ENCODE assay signal across 8 cellular contexts in the genomic region with DNA sequence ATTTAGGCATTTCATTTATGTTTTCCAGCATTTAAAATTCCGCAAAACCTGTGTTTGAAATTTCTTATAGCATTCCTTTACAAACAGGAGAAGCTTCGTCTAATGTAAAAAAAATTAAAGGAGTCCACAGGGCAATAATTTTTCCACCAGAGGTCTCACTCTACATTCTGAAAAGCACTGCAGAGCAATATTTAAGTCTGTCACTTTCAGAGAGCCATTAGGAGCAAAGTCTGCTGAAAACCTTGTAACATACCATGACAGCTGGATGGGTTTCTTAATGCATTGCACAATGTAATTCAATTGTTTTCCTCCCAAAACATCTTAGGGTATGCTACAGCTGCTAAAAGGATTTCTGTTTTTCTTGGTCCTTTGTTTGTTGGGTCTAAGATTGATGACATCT. TPM values are rescaled to one million over a fixed set of nuclear protein-coding genes. Genes with fewer than 3 reads are reported as not detected.
DNase-seq lines count a peak whose midpoint lies in the region; ATAC-seq, FAIRE-seq and TF ChIP-seq lines count a peak whose summit lies in the region.

No MANE protein-coding gene starts in this region.

- TF ChIP-seq CTCF in HEK293 (tag by site-specific recombination; IDR thresholded peaks at IDR 0.05) (no peak), HepG2 (CRISPR knock-in tag; IDR thresholded peaks at IDR 0.05) (peak; percentile 45)

- H3K36me3 ChIP-seq in HEK293 (ENCODE audit: control insufficient read depth in 2 of 2, insufficient read depth in 1 of 2, low read length in 2 of 2) = peaks cover 30 to 67% of the 10 kb centered on the region in 2 experiments
- H3K36me3 ChIP-seq in adipocyte (ENCODE audit: control insufficient read depth, insufficient read depth, low read length, severe bottlenecking) = peaks cover 29% of the 10 kb centered on the region
- H3K36me3 ChIP-seq in HepG2 (replicated peaks in 1 of 2; ENCODE audit: control insufficient read depth in 1 of 2, insufficient read depth in 2 of 2, low read length in 2 of 2) = peaks cover 4 to 16% of the 10 kb centered on the region in 2 experiments; a peak in 3 of 5 replicates

- H3K27me3 ChIP-seq in adipocyte (replicated peaks; ENCODE audit: control insufficient read depth, insufficient read depth, low read length) (no peaks in the 10 kb centered on the region), HepG2 (ENCODE audit: control insufficient read depth in 1 of 2, insufficient read depth in 2 of 2, low read length in 2 of 2) (no peaks in the 10 kb centered on the region)

- intact Hi-C loops in HepG2 (cut with micrococcal nuclease; ENCODE audit: unreplicated experiment) = loop anchor here (1.0 to 2.0 kb wide), 2 partner anchors 126 to 135 kb away; no protein-coding TSS in a partner anchor

- TF ChIP-seq RAD21 in HepG2 (CRISPR knock-in tag; IDR thresholded peaks at IDR 0.05) = peak; percentile 47; the same call in 1 of the 2 replicates

- peak; percentile 11 for DNase-seq in AG08396 (ENCODE audit: low spot score)
- peak; percentile 86 for DNase-seq in adipocyte (ENCODE audit: low read depth)
- DNase-seq in HepG2 (ENCODE audit: low spot score) = peak; percentile 55
- no peak for DNase-seq in T1000 (lab: John Stamatoyannopoulos, UW)
- no peak for DNase-seq in activated CD4-positive, alpha-beta T cell treated with anti-CD3 and anti-CD28 coated beads, Interleukin-2, amount 50 U/mL, for 1 hour
- DNase-seq in NCI-H1436 (lab: John Stamatoyannopoulos, UW) = no peak
- DNase-seq in effector CD8-positive, alpha-beta T cell (lab: John Stamatoyannopoulos, UW) = no peak

- no peak overlapping the region for H2AFZ ChIP-seq in HepG2 (ENCODE audit: low read length)

- H3K4me1 ChIP-seq in HEK293 (ENCODE audit: control insufficient read depth, insufficient read depth, low read length) (no peaks in the 10 kb centered on the region), adipocyte (ENCODE audit: control insufficient read depth, insufficient read depth, low read length) (peaks cover 14% of the 10 kb centered on the region), HepG2 (ENCODE audit: insufficient read depth, low read length) (no peaks in the 10 kb centered on the region)

- H3K9ac ChIP-seq in adipocyte (ENCODE audit: low read length) (no peak overlapping the region), HepG2 (ENCODE audit: insufficient read depth, low read depth, low read length) (no peak overlapping the region)

- peak; percentile 86 for ATAC-seq in HepG2

- no TSS peak for BruUV-seq in HepG2 (replicated peaks; lab: Mats Ljungman, UMichigan)

- no peaks in the 10 kb centered on the region for H3K79me2 ChIP-seq in HepG2 (ENCODE audit: insufficient read depth, low read length)

- no peak overlapping the region for H3K4me2 ChIP-seq in HepG2 (ENCODE audit: low read depth, low read length)

- TF ChIP-seq EP300 in HepG2 (IDR thresholded peaks at IDR 0.05; ENCODE audit: low read depth in 2 of 2, low read length in 2 of 2) = no peak
- TF ChIP-seq EP300 in HepG2 (CRISPR knock-in tag; IDR thresholded peaks at IDR 0.05; ENCODE audit: borderline replicate concordance) = no peak

- H3K4me3 ChIP-seq in HEK293 (ENCODE audit: low read depth, low read length) = no peak overlapping the region
- no peak overlapping the region for H3K4me3 ChIP-seq in adipocyte (ENCODE audit: low read length)
- no peak overlapping the region for H3K4me3 ChIP-seq in HepG2 (replicated peaks in 1 of 3; ENCODE audit: insufficient read depth in 1 of 3, low read depth in 2 of 3, low read length in 3 of 3)

- TF ChIP-seq POLR2A in HepG2 (IDR thresholded peaks at IDR 0.05; ENCODE audit: insufficient read depth in 1 of 2, low read depth in 2 of 2, low read length in 2 of 2) = no peak

- in situ Hi-C loops in HepG2 (cut with HindIII; ENCODE audit: extremely low pct_ligation_motif_present, low pct_unique_long_range_greater_than_20kb) = no loop called here

- whole genome bisulfite sequencing in HepG2 (ENCODE audit: low lambda C conversion rate) = 84% methylated on average over 2 of the region's 2 CpGs

- CTCF ChIA-PET in HEK293 (lab: Yijun Ruan, JAX) = interaction anchor here (0.6 to 3.8 kb wide), 10 partner anchors 15 to 287 kb away, joined by 3 to 53 read pairs (median 4); a partner anchor contains a TSS
- CTCF ChIA-PET in HepG2 (lab: Yijun Ruan, JAX; ENCODE audit: low intra/inter-chr PET ratio, low total read pairs) = interaction anchor here (0.8 to 1.5 kb wide), 2 partner anchors 126 to 135 kb away, joined by 6 to 7 read pairs; no protein-coding TSS in a partner anchor

- peak; percentile 65 for FAIRE-seq in HepG2 (lab: Jason Lieb, UNC)

- POLR2A ChIA-PET in HEK293 (lab: Yijun Ruan, JAX) (interaction anchor here (0.9 to 1.0 kb wide), 2 partner anchors 8 to 32 kb away, joined by 3 to 4 read pairs; a partner anchor contains a TSS), HepG2 (lab: Yijun Ruan, JAX) (no interaction called here)

- H3K27ac ChIP-seq in HEK293 (ENCODE audit: extremely low read depth, low read depth, low read length) (no peak overlapping the region), HepG2 (ENCODE audit: extremely low read length, insufficient read depth, low read length) (no peak overlapping the region)

- no peaks in the 10 kb centered on the region for H4K20me1 ChIP-seq in HepG2 (ENCODE audit: insufficient read depth, low read length)

- H3K9me3 ChIP-seq in HEK293 (ENCODE audit: control insufficient read depth, insufficient read depth, low read depth, low read length) (no peaks in the 10 kb centered on the region), adipocyte (ENCODE audit: control insufficient read depth, low read length) (no peaks in the 10 kb centered on the region), HepG2 (ENCODE audit: low read length) (no peaks in the 10 kb centered on the region)

TF ChIP-seq in HepG2, 621 proteins besides CTCF, POLR2A, EP300 and RAD21 (continues in another document):
- peak; percentile 40; the same call in 1 of the 2 replicates for TF ChIP-seq ZNF629 (CRISPR knock-in tag; conservative IDR thresholded peaks at IDR 0.05)
- TF ChIP-seq RXRA (CRISPR knock-in tag; IDR thresholded peaks at IDR 0.05) = no peak
- no peak for TF ChIP-seq ZIK1 (CRISPR knock-in tag; IDR thresholded peaks at IDR 0.05; ENCODE audit: borderline replicate concordance, low read depth)
- no peak for TF ChIP-seq ARID2 (CRISPR knock-in tag; IDR thresholded peaks at IDR 0.05; ENCODE audit: borderline replicate concordance)
- TF ChIP-seq ZNF10 (CRISPR knock-in tag; IDR thresholded peaks at IDR 0.05; ENCODE audit: borderline replicate concordance, low read depth) = no peak
- no peak for TF ChIP-seq ZNF260 (CRISPR knock-in tag; IDR thresholded peaks at IDR 0.05; ENCODE audit: borderline replicate concordance, low read depth)

RNA-seq across cellular contexts. Expression of a gene that starts 18.0 kb away (rescaled TPM):
- 15.1 and 23.0 TPM in 2 replicates for total RNA-seq in HepG2 (2016; rRNA removed; fragmentation: Illumina TruSeq; extraction: Trizol)
- total RNA-seq in HepG2 (2016; cell fraction: cytosol; rRNA removed; fragmentation: Illumina TruSeq; extraction: Trizol; ENCODE audit: low read depth) = 3.7 and 4.1 TPM in 2 replicates
- 15.0 and 23.4 TPM in 2 replicates for total RNA-seq in HepG2 (2016; cell fraction: insoluble cytoplasmic fraction; rRNA removed; fragmentation: Illumina TruSeq; extraction: Trizol)
- 8.8 and 9.8 TPM in 2 replicates for total RNA-seq in HepG2 (2016; cell fraction: membrane; rRNA removed; fragmentation: Illumina TruSeq; extraction: Trizol)
- total RNA-seq in HepG2 (2016; cell fraction: nucleus; rRNA removed; fragmentation: Illumina TruSeq; extraction: Trizol) = 10.3 and 11.9 TPM in 2 replicates
- 4.3 and 5.7 TPM in 2 replicates for polyA plus RNA-seq in HepG2 (2011; rRNA removed)
- polyA plus RNA-seq in HepG2 (2011; cell fraction: cytosol; rRNA removed) = 2.4 and 3.5 TPM in 2 replicates
- 1.3 and 2.0 TPM in 2 replicates for polyA plus RNA-seq in HepG2 (2011; cell fraction: nucleus; rRNA removed)
- 6.1 and 6.7 TPM in 2 replicates for polyA plus RNA-seq in HepG2 (2012)
- 2.4 TPM in 2 replicates for polyA plus RNA-seq in HepG2 (2016; cell fraction: cytosol; fragmentation: Illumina TruSeq; extraction: Trizol; ENCODE audit: low read depth)
- polyA plus RNA-seq in HepG2 (2016; cell fraction: insoluble cytoplasmic fraction; fragmentation: Illumina TruSeq; extraction: Trizol; ENCODE audit: low read depth) = 24.1 and 26.3 TPM in 2 replicates
- polyA plus RNA-seq in HepG2 (2016; cell fraction: membrane; fragmentation: Illumina TruSeq; extraction: Trizol; ENCODE audit: low read depth) = 5.4 and 5.5 TPM in 2 replicates
- 10.2 and 10.9 TPM in 2 replicates for polyA plus RNA-seq in HepG2 (2016; cell fraction: nucleus; fragmentation: Illumina TruSeq; extraction: Trizol; ENCODE audit: insufficient read depth, low read depth)
- polyA minus RNA-seq in HepG2 (2011; rRNA and poly(A)+ RNA removed; ENCODE audit: low replicate concordance) = 3.1 and 7.3 TPM in 2 replicates
- polyA minus RNA-seq in HepG2 (2011; cell fraction: cytosol; rRNA and poly(A)+ RNA removed) = 4.3 and 4.4 TPM in 2 replicates
- 19.6 and 22.1 TPM in 2 replicates for polyA minus RNA-seq in HepG2 (2011; cell fraction: nucleus; rRNA and poly(A)+ RNA removed)

RNA-seq across cellular contexts. Expression of a gene that starts 32.0 kb away (rescaled TPM):
- 16.4 and 24.2 TPM in 2 replicates for total RNA-seq in HepG2 (2016; rRNA removed; fragmentation: Illumina TruSeq; extraction: Trizol)
- 11.4 and 11.7 TPM in 2 replicates for total RNA-seq in HepG2 (2016; cell fraction: cytosol; rRNA removed; fragmentation: Illumina TruSeq; extraction: Trizol; ENCODE audit: low read depth)
- total RNA-seq in HepG2 (2016; cell fraction: insoluble cytoplasmic fraction; rRNA removed; fragmentation: Illumina TruSeq; extraction: Trizol) = 16.0 and 22.3 TPM in 2 replicates
- 13.3 and 13.6 TPM in 2 replicates for total RNA-seq in HepG2 (2016; cell fraction: membrane; rRNA removed; fragmentation: Illumina TruSeq; extraction: Trizol)
- total RNA-seq in HepG2 (2016; cell fraction: nucleus; rRNA removed; fragmentation: Illumina TruSeq; extraction: Trizol) = 11.2 and 11.3 TPM in 2 replicates
- 4.3 and 5.5 TPM in 2 replicates for polyA plus RNA-seq in HepG2 (2011; rRNA removed)
- 1.2 and 2.8 TPM in 2 replicates for polyA plus RNA-seq in HepG2 (2011; cell fraction: cytosol; rRNA removed)
- 1.2 and 1.7 TPM in 2 replicates for polyA plus RNA-seq in HepG2 (2011; cell fraction: nucleus; rRNA removed)
- 5.7 and 7.3 TPM in 2 replicates for polyA plus RNA-seq in HepG2 (2012)
- 1.5 and 1.9 TPM in 2 replicates for polyA plus RNA-seq in HepG2 (2016; cell fraction: cytosol; fragmentation: Illumina TruSeq; extraction: Trizol; ENCODE audit: low read depth)
- 21.0 and 23.0 TPM in 2 replicates for polyA plus RNA-seq in HepG2 (2016; cell fraction: insoluble cytoplasmic fraction; fragmentation: Illumina TruSeq; extraction: Trizol; ENCODE audit: low read depth)
- 6.9 and 8.1 TPM in 2 replicates for polyA plus RNA-seq in HepG2 (2016; cell fraction: membrane; fragmentation: Illumina TruSeq; extraction: Trizol; ENCODE audit: low read depth)
- 10.4 and 11.4 TPM in 2 replicates for polyA plus RNA-seq in HepG2 (2016; cell fraction: nucleus; fragmentation: Illumina TruSeq; extraction: Trizol; ENCODE audit: insufficient read depth, low read depth)
- polyA minus RNA-seq in HepG2 (2011; rRNA and poly(A)+ RNA removed; ENCODE audit: low replicate concordance) = 2.0 and 3.9 TPM in 2 replicates
- polyA minus RNA-seq in HepG2 (2011; cell fraction: cytosol; rRNA and poly(A)+ RNA removed) = 3.8 and 3.9 TPM in 2 replicates
- polyA minus RNA-seq in HepG2 (2011; cell fraction: nucleus; rRNA and poly(A)+ RNA removed) = 6.2 and 9.2 TPM in 2 replicates

Comparison
In these comparisons a context has a peak if more than half of its experiments do, and no peak if none do; other contexts are left out.
1. DNase-seq: peak in AG08396 (single experiment), adipocyte (single experiment) and HepG2 (single experiment); none in T1000 (single experiment), activated CD4-positive, alpha-beta T cell treated with anti-CD3 and anti-CD28 coated beads, Interleukin-2, amount 50 U/mL, for 1 hour (single experiment), NCI-H1436 (single experiment) and effector CD8-positive, alpha-beta T cell (single experiment).